ENCODE assay signal across 1 cellular context in the genomic region with DNA sequence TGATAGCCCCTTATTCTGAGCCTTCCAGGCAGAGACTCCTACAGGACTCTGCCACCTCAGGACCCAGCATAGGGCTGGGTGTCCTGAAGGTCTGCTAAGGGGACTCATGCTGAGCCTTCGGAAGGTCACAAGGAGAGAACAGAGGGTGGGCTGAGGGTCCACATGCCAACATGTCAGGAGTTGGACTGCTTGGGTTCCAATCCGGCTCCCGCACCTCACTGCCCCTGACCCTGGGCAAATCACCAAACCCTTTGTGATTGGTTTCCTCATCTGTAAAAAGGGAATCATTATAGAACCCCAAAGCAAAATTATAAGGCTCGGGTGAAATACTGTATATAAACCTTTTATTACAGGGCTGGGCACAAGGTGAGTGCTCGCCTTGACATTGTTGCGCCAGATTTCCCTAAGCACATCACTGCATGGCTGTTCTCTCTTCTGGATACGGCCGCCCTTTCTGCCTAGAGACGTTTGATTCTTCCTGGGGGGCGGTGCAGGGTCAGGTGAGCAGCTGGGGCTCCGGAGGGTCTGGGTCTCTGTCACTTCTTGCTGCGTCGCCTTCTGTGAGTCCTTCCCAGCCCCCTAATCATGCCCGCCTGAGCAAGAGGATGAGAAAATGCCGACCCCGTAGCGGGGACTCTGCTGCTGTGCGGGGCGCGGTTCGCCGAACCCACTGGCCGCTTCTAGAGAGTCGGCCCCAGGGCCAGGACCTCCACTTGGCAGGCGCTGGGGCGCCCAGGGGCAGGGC.
TF ChIP-seq lines count a peak whose summit lies in the region.

No MANE protein-coding gene starts in this region.

TF ChIP-seq in GM12878, 131 proteins besides CTCF, POLR2A, EP300 and RAD21 (continued from another document):
- TF ChIP-seq ESRRA (IDR thresholded peaks at IDR 0.05; ENCODE audit: low read length) (no peak), MEF2A (IDR thresholded peaks at IDR 0.05; ENCODE audit: insufficient read depth, low read depth, low read length) (no peak), MLLT1 (IDR thresholded peaks at IDR 0.05) (no peak), PAX8 (IDR thresholded peaks at IDR 0.05) (no peak), ZNF622 (IDR thresholded peaks at IDR 0.05) (no peak)
